10 cellular contexts compared by ENCODE assay signal in genomic region chr19:18194208-18194530, GRCh38. TPM values are rescaled to one million over a fixed set of nuclear protein-coding genes. Genes with fewer than 3 reads are reported as not detected.
A peak's percentile ranks its signal among the peaks of the same experiment; 100 is the strongest.
DNase-seq lines count a peak whose midpoint lies in the region; ATAC-seq, FAIRE-seq and TF ChIP-seq lines count a peak whose summit lies in the region.
"Had no signal": no experiment of that assay in that cellular context is flagged by ENCODE, and none has a peak within 500 bp of the region (broad histone marks: within the 10 kb centered on the region; RNA-seq: fewer than 3 reads in every experiment).

No MANE protein-coding gene starts in this region.

- DNase-seq in Caco-2 (no peak), H1 (ENCODE audit: low read depth in 1 of 2, low spot score in 2 of 2) (no peak), ovary (no peak), NCI-H226 (no peak), UCSD-AML1 (lab: John Stamatoyannopoulos, UW; ENCODE audit: unreplicated experiment) (no peak), GM12892 (ENCODE audit: insufficient read length) (no peak)
- DNase-seq: NCI-H1417 treated with DMSO at 0.1 percent for 48 hours had no signal

- no peak overlapping the region for H3K56ac ChIP-seq in H1 (replicated peaks; ENCODE audit: insufficient read length, low read depth, low read length)

- TF ChIP-seq EP300 in H1 (IDR thresholded peaks at IDR 0.05; ENCODE audit: borderline replicate concordance in 1 of 2, low read depth in 2 of 2, low read length in 2 of 2) (no peak), ovary (IDR thresholded peaks at IDR 0.05) (no peak)

- H3K4me2 ChIP-seq in OCI-LY3 (ENCODE audit: low read length) (peak overlapping the region; percentile 90), H1 (ENCODE audit: insufficient read depth in 1 of 2, low read depth in 2 of 2, low read length in 2 of 2) (peak overlapping the region; percentile 93 to 94)

- H3K4me1 Mint-ChIP-seq in Caco-2 (ENCODE audit: low read depth, unreplicated experiment) = no peaks in the 10 kb centered on the region

- TF ChIP-seq POLR2A in H1 (IDR thresholded peaks at IDR 0.05; ENCODE audit: control extremely low read depth in 1 of 2, low read depth in 2 of 2, low read length in 2 of 2) (no peak), ovary (IDR thresholded peaks at IDR 0.05) (no peak), GM12892 (IDR thresholded peaks at IDR 0.05; ENCODE audit: low read depth, low read length) (no peak)

- TF ChIP-seq RAD21 in H1 (IDR thresholded peaks at IDR 0.05 in 1 of 2, conservative IDR thresholded peaks at IDR 0.05 in 1 of 2; ENCODE audit: low read depth in 2 of 2, low read length in 2 of 2) = no peak

- H3K27ac ChIP-seq in OCI-LY3 (ENCODE audit: low read length) (no peak overlapping the region), H1 (ENCODE audit: low read depth, low read length) (no peak overlapping the region), ovary (peak overlapping the region in 1 of 2 donors; percentile 66)

- H2BK120ac ChIP-seq in H1 (replicated peaks; ENCODE audit: low read depth, low read length) = no peak overlapping the region

- TF ChIP-seq CTCF in Caco-2 (IDR thresholded peaks at IDR 0.05; ENCODE audit: insufficient read depth in 1 of 2, low read depth in 1 of 2, low read length in 1 of 2, severe bottlenecking in 1 of 2, unreplicated experiment in 1 of 2) (no peak), OCI-LY3 (IDR thresholded peaks at IDR 0.05; ENCODE audit: low read depth, low read length) (no peak), H1 (IDR thresholded peaks at IDR 0.05; ENCODE audit: control extremely low read depth in 1 of 3, insufficient read depth in 1 of 3, low read depth in 1 of 3, low read length in 3 of 3) (no peak), ovary (IDR thresholded peaks at IDR 0.05) (no peak)

- peak overlapping the region; percentile 69; the same call in 1 of the 2 replicates for H3K9ac ChIP-seq in OCI-LY3 (ENCODE audit: low read length)
- H3K9ac ChIP-seq in H1 (replicated peaks in 1 of 4; ENCODE audit: extremely low read depth in 1 of 4, low read depth in 3 of 4, low read length in 3 of 4) = peak overlapping the region in 1 of 4 experiments; percentile 51; a peak in 1 of 7 replicates

- H3K27ac Mint-ChIP-seq in Caco-2 (ENCODE audit: unreplicated experiment) = peak overlapping the region; percentile 69

- H4K20me1 ChIP-seq in OCI-LY3 (ENCODE audit: insufficient read depth, low read length) (no peaks in the 10 kb centered on the region; the same call in 1 of the 2 replicates), H1 (replicated peaks in 1 of 2; ENCODE audit: control insufficient read depth in 1 of 2, insufficient read depth in 2 of 2, low read length in 2 of 2) (peaks cover 3 to 22% of the 10 kb centered on the region in 2 experiments)

- H3K36me3 Mint-ChIP-seq in Caco-2 (ENCODE audit: insufficient read depth, unreplicated experiment) = peaks cover 19% of the 10 kb centered on the region

- peak overlapping the region; percentile 76 for H3K4me3 Mint-ChIP-seq in Caco-2 (ENCODE audit: unreplicated experiment)

- intact Hi-C loops in Caco-2 (cut with micrococcal nuclease; ENCODE audit: unreplicated experiment) = no loop called here
- intact Hi-C loops in ovary (cut with DNase I) = loop anchor here in 2 of 4 donors (5.0 to 10.0 kb wide), 3 partner anchors 61 to 221 kb away; partner anchors contain the start of gene SSBP4 (in 1 of the 2)

- H3K9me3 ChIP-seq in Caco-2 (no peaks in the 10 kb centered on the region), OCI-LY3 (ENCODE audit: insufficient read depth, low read length) (no peaks in the 10 kb centered on the region), H1 (ENCODE audit: insufficient read depth in 2 of 2, low read depth in 1 of 2, low read length in 1 of 2) (no peaks in the 10 kb centered on the region), ovary (no peaks in the 10 kb centered on the region)
- H3K9me3 ChIP-seq: prostate gland had no signal

- H3K23me2 ChIP-seq in H1 (ENCODE audit: low read depth, low read length) = peaks cover 10% of the 10 kb centered on the region

- FAIRE-seq in H1 (lab: Jason Lieb, UNC) (no peak), GM12892 (lab: Jason Lieb, UNC) (no peak)

- no peaks in the 10 kb centered on the region for H3K9me3 Mint-ChIP-seq in Caco-2 (ENCODE audit: unreplicated experiment)

- CTCF ChIA-PET in Caco-2 (lab: Charles Lee) = interaction anchor here (1.1 kb wide), 1 partner anchor 81 kb away, joined by 4 read pairs; no protein-coding TSS in a partner anchor
- CTCF ChIA-PET in H1 (lab: Charles Lee; ENCODE audit: partially characterized antibody) = interaction anchor here (0.6 to 2.3 kb wide), 9 partner anchors 16 to 323 kb away, joined by 3 to 12 read pairs (median 4); a partner anchor contains a TSS

- H3K79me1 ChIP-seq in H1 (ENCODE audit: low read depth, low read length) = peaks cover 6% of the 10 kb centered on the region; the same call in 1 of the 2 replicates

- no peak overlapping the region for H3K14ac ChIP-seq in H1 (ENCODE audit: insufficient read length)

- POLR2A ChIA-PET in Caco-2 (lab: Charles Lee) = no interaction called here
- POLR2A ChIA-PET in H1 (lab: Charles Lee; ENCODE audit: partially characterized antibody) = interaction anchor here (0.6 to 5.8 kb wide), 8 partner anchors 9 to 526 kb away, joined by 3 to 38 read pairs (median 4); partner anchors contain the start of genes IFI30, JUND and RAB3A

- ATAC-seq in HG03571 (IDR thresholded peaks at IDR 0.05; ENCODE audit: unreplicated experiment) = no peak

- H4K91ac ChIP-seq in H1 (replicated peaks; ENCODE audit: insufficient read length, low read length) = no peak overlapping the region

- H3K4ac ChIP-seq in H1 (replicated peaks; ENCODE audit: insufficient read length, low read depth, low read length) = no peak overlapping the region

- 70% methylated on average over 8 of the region's 8 CpGs; no CpG with 5 or more reads in 1 of the 2 experiments for WGBS in H1 (ENCODE audit: extremely low coverage in 1 of 2, insufficient coverage in 1 of 2, insufficient read length in 1 of 2, insufficient replicate concordance in 2 of 2, low coverage in 1 of 2, low lambda C conversion rate in 2 of 2, missing lambda C conversion rate in 1 of 2), 2 experiments
- 28 to 41% (median 30%) methylated on average over 8 of the region's 8 CpGs for WGBS in ovary, 3 donors

- BruUV-seq in Caco-2 (replicated peaks; lab: Mats Ljungman, UMichigan) = no TSS peak

- peak overlapping the region; percentile 77 for H3K4me3 ChIP-seq in Caco-2 (ENCODE audit: low read depth, low read length)
- peak overlapping the region; percentile 87 for H3K4me3 ChIP-seq in OCI-LY3 (ENCODE audit: low read length)
- H3K4me3 ChIP-seq in H1 (ENCODE audit: extremely low read depth in 1 of 4, insufficient read depth in 2 of 4, low read depth in 3 of 4, low read length in 4 of 4) = peak overlapping the region; percentile 82 to 96 (median 89)
- peak overlapping the region; percentile 62 for H3K4me3 ChIP-seq in ovary

- H2BK5ac ChIP-seq in H1 (ENCODE audit: low read depth, low read length) = no peak overlapping the region

- H2BK12ac ChIP-seq in H1 (ENCODE audit: low read depth, low read length) = no peak overlapping the region

- no peak overlapping the region for H3K23ac ChIP-seq in H1 (ENCODE audit: insufficient read length)

- no peak overlapping the region for H2AFZ ChIP-seq in OCI-LY3 (ENCODE audit: low read depth, low read length)
- no peak overlapping the region for H2AFZ ChIP-seq in H1 (ENCODE audit: low read length)

- H3K4me1 ChIP-seq in Caco-2 (peaks cover 4% of the 10 kb centered on the region; the same call in 1 of the 2 replicates), OCI-LY3 (ENCODE audit: low read length) (peaks cover 20% of the 10 kb centered on the region), H1 (replicated peaks in 1 of 4; ENCODE audit: control insufficient read depth in 3 of 4, insufficient read depth in 4 of 4, low read length in 3 of 4) (peaks cover 5 to 12% (median 8%) of the 10 kb centered on the region in 4 experiments), ovary (ENCODE audit: insufficient read depth) (peaks cover 6% of the 10 kb centered on the region)

- no peaks in the 10 kb centered on the region for H3K27me3 Mint-ChIP-seq in Caco-2 (ENCODE audit: insufficient read depth, unreplicated experiment)

- H3K27me3 ChIP-seq in Caco-2 (replicated peaks; ENCODE audit: control insufficient read depth, insufficient read depth, low read length) = no peaks in the 10 kb centered on the region
- H3K27me3 ChIP-seq in OCI-LY3 (ENCODE audit: low read depth, low read length) = no peaks in the 10 kb centered on the region
- H3K27me3 ChIP-seq in H1 (replicated peaks in 1 of 4; ENCODE audit: control insufficient read depth in 3 of 4, extremely low read depth in 1 of 4, insufficient read depth in 3 of 4, low read length in 3 of 4) = no peaks in the 10 kb centered on the region
- no peaks in the 10 kb centered on the region for H3K27me3 ChIP-seq in ovary

- H3K79me2 ChIP-seq in OCI-LY3 (ENCODE audit: low read length) (peaks cover 12% of the 10 kb centered on the region), H1 (ENCODE audit: control insufficient read depth in 1 of 2, insufficient read depth in 2 of 2, low read length in 2 of 2) (peaks cover 0 to 4% of the 10 kb centered on the region in 2 experiments; a peak in 1 of 4 replicates)

- H3K36me3 ChIP-seq in Caco-2 (ENCODE audit: control insufficient read depth, insufficient read depth, low read length) (no peaks in the 10 kb centered on the region; the same call in 1 of the 2 replicates), OCI-LY3 (replicated peaks; ENCODE audit: low read depth, low read length) (peaks cover 3% of the 10 kb centered on the region), H1 (ENCODE audit: control insufficient read depth in 2 of 4, insufficient read depth in 4 of 4, low read length in 3 of 4) (peaks cover 9 to 26% (median 10%) of the 10 kb centered on the region in 4 experiments; a peak in 6 of 8 replicates), ovary (no peaks in the 10 kb centered on the region)
- H3K36me3 ChIP-seq: prostate gland had no signal

- H3K18ac ChIP-seq in H1 (ENCODE audit: extremely low read depth, low read length) = no peak overlapping the region

- no peak overlapping the region for H2BK15ac ChIP-seq in H1 (ENCODE audit: low read length)

- no peak overlapping the region for H2AK5ac ChIP-seq in H1 (ENCODE audit: low read depth, low read length)

- H4K8ac ChIP-seq in H1 (ENCODE audit: extremely low read depth, insufficient read depth, low read length) = no peak overlapping the region

- H4K5ac ChIP-seq in H1 (ENCODE audit: insufficient read length, low read depth, low read length) = no peak overlapping the region

- no peak overlapping the region for H2BK20ac ChIP-seq in H1 (ENCODE audit: low read length)

RNA-seq across cellular contexts. Expression of gene MPV17L2, which starts 1.2 kb away (rescaled TPM):
- 14.1 and 16.6 TPM in 2 replicates for total RNA-seq in Caco-2 (2022)
- total RNA-seq in H1 (2021; fragmentation: NEBNext Ultra II Directional; extraction: Animal tissue kit (Norgen Biotek cat#: 25700)) = 24.2 and 28.6 TPM in 2 replicates
- 80.1 and 82.6 TPM in 2 replicates for polyA plus RNA-seq in H1 (2011; rRNA removed)
- 52.7 TPM for polyA plus RNA-seq in H1 (2011; cell fraction: cytosol; rRNA removed)
- polyA plus RNA-seq in H1 (2011; cell fraction: nucleus; rRNA removed) = 45.3 TPM
- 29.4 to 37.4 TPM (median 36.6 TPM) in 4 replicates for polyA plus RNA-seq in H1 (2012, experiment 1 of 2)
- 48.3 TPM for polyA plus RNA-seq in H1 (2012, experiment 2 of 2)
- polyA plus RNA-seq in H1 (2013, experiment 1 of 2) = 41.2 TPM
- 42.3 TPM for polyA plus RNA-seq in H1 (2013, experiment 2 of 2)
- polyA minus RNA-seq in H1 (2011; rRNA and poly(A)+ RNA removed) = 31.0 and 44.7 TPM in 2 replicates
- polyA minus RNA-seq in H1 (2011; cell fraction: cytosol; rRNA and poly(A)+ RNA removed) = 16.7 TPM
- 12.7 TPM for polyA minus RNA-seq in H1 (2011; cell fraction: nucleus; rRNA and poly(A)+ RNA removed)
- 10 to 100 TPM in 2 of 7 donors, 1 to 10 TPM in 5; 6.9 to 15.2 (median 8.6) TPM for total RNA-seq in ovary
- 10 to 100 TPM in 1 of 2 donors, 1 to 10 TPM in 1; 3.5 to 12.0 TPM for polyA plus RNA-seq in ovary
- 7.1 TPM for polyA plus RNA-seq in GM12892 (2012; ENCODE audit: missing spikeins)

RNA-seq across cellular contexts. Expression of gene RAB3A, which starts 9.7 kb away (rescaled TPM):
- total RNA-seq in Caco-2 (2022) = 2.3 and 3.9 TPM in 2 replicates
- total RNA-seq in H1 (2021; fragmentation: NEBNext Ultra II Directional; extraction: Animal tissue kit (Norgen Biotek cat#: 25700)) = 14.2 and 14.3 TPM in 2 replicates
- 13.6 and 18.6 TPM in 2 replicates for polyA plus RNA-seq in H1 (2011; rRNA removed)
- polyA plus RNA-seq in H1 (2011; cell fraction: cytosol; rRNA removed) = 7.1 TPM
- 26.7 TPM for polyA plus RNA-seq in H1 (2011; cell fraction: nucleus; rRNA removed)
- polyA plus RNA-seq in H1 (2012, experiment 1 of 2) = 10.0 to 16.5 TPM (median 14.3 TPM) in 4 replicates
- polyA plus RNA-seq in H1 (2012, experiment 2 of 2) = 11.5 TPM
- polyA plus RNA-seq in H1 (2013, experiment 1 of 2) = 12.1 TPM
- 13.1 TPM for polyA plus RNA-seq in H1 (2013, experiment 2 of 2)
- 42.9 and 47.7 TPM in 2 replicates for polyA minus RNA-seq in H1 (2011; rRNA and poly(A)+ RNA removed)
- polyA minus RNA-seq in H1 (2011; cell fraction: cytosol; rRNA and poly(A)+ RNA removed) = 23.5 TPM
- 17.7 TPM for polyA minus RNA-seq in H1 (2011; cell fraction: nucleus; rRNA and poly(A)+ RNA removed)
- total RNA-seq in ovary = 10 to 100 TPM in 2 of 7 donors, 1 to 10 TPM in 5; 1.9 to 32.9 (median 9.0) TPM
- polyA plus RNA-seq in ovary = 1 to 10 TPM; 5.5 to 7.9 TPM
- polyA plus RNA-seq in GM12892 (2012; ENCODE audit: missing spikeins) = 2.2 TPM

RNA-seq across cellular contexts. Expression of gene IFI30, which starts 20.6 kb away (rescaled TPM):
- 38.3 and 39.6 TPM in 2 replicates for total RNA-seq in Caco-2 (2022)
- total RNA-seq in H1 (2021; fragmentation: NEBNext Ultra II Directional; extraction: Animal tissue kit (Norgen Biotek cat#: 25700)) = 25.9 and 28.9 TPM in 2 replicates
- 59.5 and 62.4 TPM in 2 replicates for polyA plus RNA-seq in H1 (2011; rRNA removed)
- polyA plus RNA-seq in H1 (2011; cell fraction: cytosol; rRNA removed) = 58.0 TPM
- polyA plus RNA-seq in H1 (2011; cell fraction: nucleus; rRNA removed) = 51.4 TPM
- polyA plus RNA-seq in H1 (2012, experiment 1 of 2) = 25.3 to 49.4 TPM (median 43.4 TPM) in 4 replicates
- 54.5 TPM for polyA plus RNA-seq in H1 (2012, experiment 2 of 2)
- polyA plus RNA-seq in H1 (2013, experiment 1 of 2) = 60.7 TPM
- polyA plus RNA-seq in H1 (2013, experiment 2 of 2) = 66.1 TPM
- polyA minus RNA-seq in H1 (2011; rRNA and poly(A)+ RNA removed) = 39.9 and 40.8 TPM in 2 replicates
- polyA minus RNA-seq in H1 (2011; cell fraction: cytosol; rRNA and poly(A)+ RNA removed) = 26.3 TPM
- polyA minus RNA-seq in H1 (2011; cell fraction: nucleus; rRNA and poly(A)+ RNA removed) = 15.6 TPM
- 10 to 100 TPM; 10.1 to 70.9 (median 16.1) TPM for total RNA-seq in ovary
- polyA plus RNA-seq in ovary = 10 to 100 TPM; 21.8 to 34.4 TPM
- 309 TPM for polyA plus RNA-seq in GM12892 (2012; ENCODE audit: missing spikeins)

RNA-seq across cellular contexts. Expression of gene PDE4C, which starts 32.1 kb away (rescaled TPM):
- total RNA-seq in Caco-2 (2022) = 0.36 and 0.46 TPM in 2 replicates
- total RNA-seq in H1 (2021; fragmentation: NEBNext Ultra II Directional; extraction: Animal tissue kit (Norgen Biotek cat#: 25700)) = 2.3 and 2.7 TPM in 2 replicates
- 3.1 and 3.7 TPM in 2 replicates for polyA plus RNA-seq in H1 (2011; rRNA removed)
- 4.7 TPM for polyA plus RNA-seq in H1 (2011; cell fraction: cytosol; rRNA removed)
- 10.8 TPM for polyA plus RNA-seq in H1 (2011; cell fraction: nucleus; rRNA removed)
- polyA plus RNA-seq in H1 (2012, experiment 1 of 2) = 1.8 to 3.1 TPM (median 2.3 TPM) in 4 replicates
- 1.1 TPM for polyA plus RNA-seq in H1 (2012, experiment 2 of 2)
- polyA plus RNA-seq in H1 (2013, experiment 1 of 2) = 0.71 TPM
- 0.85 TPM for polyA plus RNA-seq in H1 (2013, experiment 2 of 2)
- polyA minus RNA-seq in H1 (2011; rRNA and poly(A)+ RNA removed) = 2.6 and 5.2 TPM in 2 replicates
- 3.2 TPM for polyA minus RNA-seq in H1 (2011; cell fraction: cytosol; rRNA and poly(A)+ RNA removed)
- 8.1 TPM for polyA minus RNA-seq in H1 (2011; cell fraction: nucleus; rRNA and poly(A)+ RNA removed)
- 1 to 10 TPM in 4 of 7 donors, under 1 TPM in 2, not detected in 1; 0.57 to 1.7 (median 1.1) TPM for total RNA-seq in ovary
- polyA plus RNA-seq in ovary = under 1 TPM; 0.50 to 0.67 TPM
- 2.2 TPM for polyA plus RNA-seq in GM12892 (2012; ENCODE audit: missing spikeins)

RNA-seq across cellular contexts. Expression of gene PIK3R2, which starts 41.2 kb away (rescaled TPM):
- total RNA-seq in Caco-2 (2022) (34.3 and 37.8 TPM in 2 replicates), ovary (10 to 100 TPM; 16.5 to 63.2 (median 48.9) TPM)
- 53.8 and 57.1 TPM in 2 replicates for total RNA-seq in H1 (2021; fragmentation: NEBNext Ultra II Directional; extraction: Animal tissue kit (Norgen Biotek cat#: 25700))
- polyA plus RNA-seq in H1 (2011; rRNA removed) (21.7 and 31.4 TPM in 2 replicates), ovary (10 to 100 TPM; 12.8 to 13.6 TPM)
- polyA plus RNA-seq in H1 (2011; cell fraction: cytosol; rRNA removed) = 20.2 TPM
- polyA plus RNA-seq in H1 (2011; cell fraction: nucleus; rRNA removed) = 29.8 TPM
- polyA plus RNA-seq in H1 (2012, experiment 1 of 2) = 24.6 to 46.9 TPM (median 34.0 TPM) in 4 replicates
- 33.2 TPM for polyA plus RNA-seq in H1 (2012, experiment 2 of 2)
- 45.8 TPM for polyA plus RNA-seq in H1 (2013, experiment 1 of 2)
- polyA plus RNA-seq in H1 (2013, experiment 2 of 2) = 45.9 TPM
- 15.2 and 18.5 TPM in 2 replicates for polyA minus RNA-seq in H1 (2011; rRNA and poly(A)+ RNA removed)
- polyA minus RNA-seq in H1 (2011; cell fraction: cytosol; rRNA and poly(A)+ RNA removed) = 37.8 TPM
- polyA minus RNA-seq in H1 (2011; cell fraction: nucleus; rRNA and poly(A)+ RNA removed) = 21.7 TPM
- polyA plus RNA-seq in GM12892 (2012; ENCODE audit: missing spikeins) = 4.0 TPM
